In genomic region chr2:24049485-24050021, GRCh38 we compare ENCODE assay signal across 2 cellular contexts.
A peak's percentile ranks its signal among the peaks of the same experiment; 100 is the strongest.
TF ChIP-seq lines count a peak whose summit lies in the region.

Gene FKBP1B (plus strand): TSS chr2:24049741. CDS start chr2:24049850, 109 bp downstream.

TF ChIP-seq in WTC11, 78 proteins besides CTCF, POLR2A, EP300 and RAD21 (continued from another document and continues in another):
- TF ChIP-seq, protein P1, sequence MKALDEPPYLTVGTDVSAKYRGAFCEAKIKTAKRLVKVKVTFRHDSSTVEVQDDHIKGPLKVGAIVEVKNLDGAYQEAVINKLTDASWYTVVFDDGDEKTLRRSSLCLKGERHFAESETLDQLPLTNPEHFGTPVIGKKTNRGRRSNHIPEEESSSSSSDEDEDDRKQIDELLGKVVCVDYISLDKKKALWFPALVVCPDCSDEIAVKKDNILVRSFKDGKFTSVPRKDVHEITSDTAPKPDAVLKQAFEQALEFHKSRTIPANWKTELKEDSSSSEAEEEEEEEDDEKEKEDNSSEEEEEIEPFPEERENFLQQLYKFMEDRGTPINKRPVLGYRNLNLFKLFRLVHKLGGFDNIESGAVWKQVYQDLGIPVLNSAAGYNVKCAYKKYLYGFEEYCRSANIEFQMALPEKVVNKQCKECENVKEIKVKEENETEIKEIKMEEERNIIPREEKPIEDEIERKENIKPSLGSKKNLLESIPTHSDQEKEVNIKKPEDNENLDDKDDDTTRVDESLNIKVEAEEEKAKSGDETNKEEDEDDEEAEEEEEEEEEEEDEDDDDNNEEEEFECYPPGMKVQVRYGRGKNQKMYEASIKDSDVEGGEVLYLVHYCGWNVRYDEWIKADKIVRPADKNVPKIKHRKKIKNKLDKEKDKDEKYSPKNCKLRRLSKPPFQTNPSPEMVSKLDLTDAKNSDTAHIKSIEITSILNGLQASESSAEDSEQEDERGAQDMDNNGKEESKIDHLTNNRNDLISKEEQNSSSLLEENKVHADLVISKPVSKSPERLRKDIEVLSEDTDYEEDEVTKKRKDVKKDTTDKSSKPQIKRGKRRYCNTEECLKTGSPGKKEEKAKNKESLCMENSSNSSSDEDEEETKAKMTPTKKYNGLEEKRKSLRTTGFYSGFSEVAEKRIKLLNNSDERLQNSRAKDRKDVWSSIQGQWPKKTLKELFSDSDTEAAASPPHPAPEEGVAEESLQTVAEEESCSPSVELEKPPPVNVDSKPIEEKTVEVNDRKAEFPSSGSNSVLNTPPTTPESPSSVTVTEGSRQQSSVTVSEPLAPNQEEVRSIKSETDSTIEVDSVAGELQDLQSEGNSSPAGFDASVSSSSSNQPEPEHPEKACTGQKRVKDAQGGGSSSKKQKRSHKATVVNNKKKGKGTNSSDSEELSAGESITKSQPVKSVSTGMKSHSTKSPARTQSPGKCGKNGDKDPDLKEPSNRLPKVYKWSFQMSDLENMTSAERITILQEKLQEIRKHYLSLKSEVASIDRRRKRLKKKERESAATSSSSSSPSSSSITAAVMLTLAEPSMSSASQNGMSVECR (CRISPR knock-in tag; IDR thresholded peaks at IDR 0.05; ENCODE audit: borderline replicate concordance), result no peak
- TF ChIP-seq, protein P2, sequence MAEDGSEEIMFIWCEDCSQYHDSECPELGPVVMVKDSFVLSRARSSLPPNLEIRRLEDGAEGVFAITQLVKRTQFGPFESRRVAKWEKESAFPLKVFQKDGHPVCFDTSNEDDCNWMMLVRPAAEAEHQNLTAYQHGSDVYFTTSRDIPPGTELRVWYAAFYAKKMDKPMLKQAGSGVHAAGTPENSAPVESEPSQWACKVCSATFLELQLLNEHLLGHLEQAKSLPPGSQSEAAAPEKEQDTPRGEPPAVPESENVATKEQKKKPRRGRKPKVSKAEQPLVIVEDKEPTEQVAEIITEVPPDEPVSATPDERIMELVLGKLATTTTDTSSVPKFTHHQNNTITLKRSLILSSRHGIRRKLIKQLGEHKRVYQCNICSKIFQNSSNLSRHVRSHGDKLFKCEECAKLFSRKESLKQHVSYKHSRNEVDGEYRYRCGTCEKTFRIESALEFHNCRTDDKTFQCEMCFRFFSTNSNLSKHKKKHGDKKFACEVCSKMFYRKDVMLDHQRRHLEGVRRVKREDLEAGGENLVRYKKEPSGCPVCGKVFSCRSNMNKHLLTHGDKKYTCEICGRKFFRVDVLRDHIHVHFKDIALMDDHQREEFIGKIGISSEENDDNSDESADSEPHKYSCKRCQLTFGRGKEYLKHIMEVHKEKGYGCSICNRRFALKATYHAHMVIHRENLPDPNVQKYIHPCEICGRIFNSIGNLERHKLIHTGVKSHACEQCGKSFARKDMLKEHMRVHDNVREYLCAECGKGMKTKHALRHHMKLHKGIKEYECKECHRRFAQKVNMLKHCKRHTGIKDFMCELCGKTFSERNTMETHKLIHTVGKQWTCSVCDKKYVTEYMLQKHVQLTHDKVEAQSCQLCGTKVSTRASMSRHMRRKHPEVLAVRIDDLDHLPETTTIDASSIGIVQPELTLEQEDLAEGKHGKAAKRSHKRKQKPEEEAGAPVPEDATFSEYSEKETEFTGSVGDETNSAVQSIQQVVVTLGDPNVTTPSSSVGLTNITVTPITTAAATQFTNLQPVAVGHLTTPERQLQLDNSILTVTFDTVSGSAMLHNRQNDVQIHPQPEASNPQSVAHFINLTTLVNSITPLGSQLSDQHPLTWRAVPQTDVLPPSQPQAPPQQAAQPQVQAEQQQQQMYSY (CRISPR knock-in tag; IDR thresholded peaks at IDR 0.05), result no peak
- TF ChIP-seq CREM (CRISPR knock-in tag; IDR thresholded peaks at IDR 0.05) (no peak), ZNF423 (CRISPR knock-in tag; IDR thresholded peaks at IDR 0.05) (no peak), GABPB1 (CRISPR knock-in tag; IDR thresholded peaks at IDR 0.05) (0 out of 2 replicates have a peak, but pooled peaks have one; percentile 7), ZNF263 (CRISPR knock-in tag; IDR thresholded peaks at IDR 0.05; ENCODE audit: low read depth) (no peak), IRF2 (CRISPR knock-in tag; IDR thresholded peaks at IDR 0.05; ENCODE audit: borderline replicate concordance, low read depth) (no peak), FOXP1 (CRISPR knock-in tag; IDR thresholded peaks at IDR 0.05; ENCODE audit: borderline replicate concordance) (no peak), GTF2I (CRISPR knock-in tag; conservative IDR thresholded peaks at IDR 0.05) (no peak), ZNF138 (CRISPR knock-in tag; conservative IDR thresholded peaks at IDR 0.05) (no peak), ZNF317 (CRISPR knock-in tag; IDR thresholded peaks at IDR 0.05; ENCODE audit: borderline replicate concordance, low read depth) (no peak), ZNF281 (CRISPR knock-in tag; IDR thresholded peaks at IDR 0.05) (no peak), ATF1 (CRISPR knock-in tag; IDR thresholded peaks at IDR 0.05) (no peak)

TF ChIP-seq in HepG2, 621 proteins besides CTCF, POLR2A, EP300 and RAD21 (continued from another document and continues in another):
- TF ChIP-seq ETV5 (CRISPR knock-in tag; IDR thresholded peaks at IDR 0.05; ENCODE audit: borderline replicate concordance), result peak; percentile 30; the same call in 1 of the 2 replicates
- TF ChIP-seq, protein P3, sequence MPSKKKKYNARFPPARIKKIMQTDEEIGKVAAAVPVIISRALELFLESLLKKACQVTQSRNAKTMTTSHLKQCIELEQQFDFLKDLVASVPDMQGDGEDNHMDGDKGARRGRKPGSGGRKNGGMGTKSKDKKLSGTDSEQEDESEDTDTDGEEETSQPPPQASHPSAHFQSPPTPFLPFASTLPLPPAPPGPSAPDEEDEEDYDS (CRISPR knock-in tag; IDR thresholded peaks at IDR 0.05), result peak; percentile 84
- 0 out of 2 replicates have a peak, but pooled peaks have one; percentile 40 for TF ChIP-seq ZZZ3 (CRISPR knock-in tag; IDR thresholded peaks at IDR 0.05; ENCODE audit: borderline replicate concordance)
- TF ChIP-seq ARID3A (IDR thresholded peaks at IDR 0.05; ENCODE audit: low read depth, low read length), result no peak
- TF ChIP-seq MLX (CRISPR knock-in tag; IDR thresholded peaks at IDR 0.05), result no peak
- TF ChIP-seq, protein P4, sequence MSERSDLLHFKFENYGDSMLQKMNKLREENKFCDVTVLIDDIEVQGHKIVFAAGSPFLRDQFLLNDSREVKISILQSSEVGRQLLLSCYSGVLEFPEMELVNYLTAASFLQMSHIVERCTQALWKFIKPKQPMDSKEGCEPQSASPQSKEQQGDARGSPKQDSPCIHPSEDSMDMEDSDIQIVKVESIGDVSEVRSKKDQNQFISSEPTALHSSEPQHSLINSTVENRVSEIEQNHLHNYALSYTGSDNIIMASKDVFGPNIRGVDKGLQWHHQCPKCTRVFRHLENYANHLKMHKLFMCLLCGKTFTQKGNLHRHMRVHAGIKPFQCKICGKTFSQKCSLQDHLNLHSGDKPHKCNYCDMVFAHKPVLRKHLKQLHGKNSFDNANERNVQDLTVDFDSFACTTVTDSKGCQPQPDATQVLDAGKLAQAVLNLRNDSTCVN (CRISPR knock-in tag; IDR thresholded peaks at IDR 0.05; ENCODE audit: borderline replicate concordance), result 0 out of 2 replicates have a peak, but pooled peaks have one; percentile 9
- no peak for TF ChIP-seq SRY (CRISPR knock-in tag; IDR thresholded peaks at IDR 0.05)
- TF ChIP-seq ERF (CRISPR knock-in tag; IDR thresholded peaks at IDR 0.05), result no peak
- no peak for TF ChIP-seq ZNF639 (CRISPR knock-in tag; conservative IDR thresholded peaks at IDR 0.05)
- no peak for TF ChIP-seq ZNF747 (CRISPR knock-in tag; IDR thresholded peaks at IDR 0.05; ENCODE audit: borderline replicate concordance)
- no peak for TF ChIP-seq ZNF180 (CRISPR knock-in tag; IDR thresholded peaks at IDR 0.05; ENCODE audit: borderline replicate concordance, low read depth)
- TF ChIP-seq, protein P5, sequence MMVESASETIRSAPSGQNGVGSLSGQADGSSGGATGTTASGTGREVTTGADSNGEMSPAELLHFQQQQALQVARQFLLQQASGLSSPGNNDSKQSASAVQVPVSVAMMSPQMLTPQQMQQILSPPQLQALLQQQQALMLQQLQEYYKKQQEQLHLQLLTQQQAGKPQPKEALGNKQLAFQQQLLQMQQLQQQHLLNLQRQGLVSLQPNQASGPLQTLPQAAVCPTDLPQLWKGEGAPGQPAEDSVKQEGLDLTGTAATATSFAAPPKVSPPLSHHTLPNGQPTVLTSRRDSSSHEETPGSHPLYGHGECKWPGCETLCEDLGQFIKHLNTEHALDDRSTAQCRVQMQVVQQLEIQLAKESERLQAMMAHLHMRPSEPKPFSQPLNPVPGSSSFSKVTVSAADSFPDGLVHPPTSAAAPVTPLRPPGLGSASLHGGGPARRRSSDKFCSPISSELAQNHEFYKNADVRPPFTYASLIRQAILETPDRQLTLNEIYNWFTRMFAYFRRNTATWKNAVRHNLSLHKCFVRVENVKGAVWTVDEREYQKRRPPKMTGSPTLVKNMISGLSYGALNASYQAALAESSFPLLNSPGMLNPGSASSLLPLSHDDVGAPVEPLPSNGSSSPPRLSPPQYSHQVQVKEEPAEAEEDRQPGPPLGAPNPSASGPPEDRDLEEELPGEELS (CRISPR knock-in tag; IDR thresholded peaks at IDR 0.05), result 0 out of 2 replicates have a peak, but pooled peaks have one; percentile 15
- 0 out of 2 replicates have a peak, but pooled peaks have one; percentile 35 for TF ChIP-seq ZNF564 (CRISPR knock-in tag; IDR thresholded peaks at IDR 0.05)
- TF ChIP-seq RFXAP (CRISPR knock-in tag; IDR thresholded peaks at IDR 0.05; ENCODE audit: borderline replicate concordance), result no peak
- no peak; the same call in 1 of the 2 replicates for TF ChIP-seq ARID5B (CRISPR knock-in tag; IDR thresholded peaks at IDR 0.05)
- TF ChIP-seq DPF2 (CRISPR knock-in tag; IDR thresholded peaks at IDR 0.05; ENCODE audit: borderline replicate concordance, low read depth), result no peak
- peak; percentile 57; the same call in 1 of the 2 replicates for TF ChIP-seq ARHGAP35 (CRISPR knock-in tag; IDR thresholded peaks at IDR 0.05; ENCODE audit: borderline replicate concordance)
- no peak for TF ChIP-seq NONO (IDR thresholded peaks at IDR 0.05)
- 0 out of 2 replicates have a peak, but pooled peaks have one; percentile 10 for TF ChIP-seq NONO (CRISPR knock-in tag; conservative IDR thresholded peaks at IDR 0.05)
- TF ChIP-seq ZNF263 (CRISPR knock-in tag; IDR thresholded peaks at IDR 0.05), result no peak
- TF ChIP-seq, protein P6, sequence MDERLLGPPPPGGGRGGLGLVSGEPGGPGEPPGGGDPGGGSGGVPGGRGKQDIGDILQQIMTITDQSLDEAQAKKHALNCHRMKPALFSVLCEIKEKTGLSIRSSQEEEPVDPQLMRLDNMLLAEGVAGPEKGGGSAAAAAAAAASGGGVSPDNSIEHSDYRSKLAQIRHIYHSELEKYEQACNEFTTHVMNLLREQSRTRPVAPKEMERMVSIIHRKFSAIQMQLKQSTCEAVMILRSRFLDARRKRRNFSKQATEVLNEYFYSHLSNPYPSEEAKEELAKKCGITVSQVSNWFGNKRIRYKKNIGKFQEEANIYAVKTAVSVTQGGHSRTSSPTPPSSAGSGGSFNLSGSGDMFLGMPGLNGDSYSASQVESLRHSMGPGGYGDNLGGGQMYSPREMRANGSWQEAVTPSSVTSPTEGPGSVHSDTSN (CRISPR knock-in tag; IDR thresholded peaks at IDR 0.05), result no peak
- 0 out of 2 replicates have a peak, but pooled peaks have one; percentile 34 for TF ChIP-seq ZNF556 (CRISPR knock-in tag; IDR thresholded peaks at IDR 0.05; ENCODE audit: borderline replicate concordance)
- peak; percentile 7; the same call in 1 of the 2 replicates for TF ChIP-seq PHF20 (CRISPR knock-in tag; IDR thresholded peaks at IDR 0.05)
- no peak for TF ChIP-seq ZNF253 (CRISPR knock-in tag; IDR thresholded peaks at IDR 0.05; ENCODE audit: borderline replicate concordance)
- no peak for TF ChIP-seq ZNF850 (CRISPR knock-in tag; conservative IDR thresholded peaks at IDR 0.05)
